Comparison of ENCODE assay signal across 11 cellular contexts in the genomic region with DNA sequence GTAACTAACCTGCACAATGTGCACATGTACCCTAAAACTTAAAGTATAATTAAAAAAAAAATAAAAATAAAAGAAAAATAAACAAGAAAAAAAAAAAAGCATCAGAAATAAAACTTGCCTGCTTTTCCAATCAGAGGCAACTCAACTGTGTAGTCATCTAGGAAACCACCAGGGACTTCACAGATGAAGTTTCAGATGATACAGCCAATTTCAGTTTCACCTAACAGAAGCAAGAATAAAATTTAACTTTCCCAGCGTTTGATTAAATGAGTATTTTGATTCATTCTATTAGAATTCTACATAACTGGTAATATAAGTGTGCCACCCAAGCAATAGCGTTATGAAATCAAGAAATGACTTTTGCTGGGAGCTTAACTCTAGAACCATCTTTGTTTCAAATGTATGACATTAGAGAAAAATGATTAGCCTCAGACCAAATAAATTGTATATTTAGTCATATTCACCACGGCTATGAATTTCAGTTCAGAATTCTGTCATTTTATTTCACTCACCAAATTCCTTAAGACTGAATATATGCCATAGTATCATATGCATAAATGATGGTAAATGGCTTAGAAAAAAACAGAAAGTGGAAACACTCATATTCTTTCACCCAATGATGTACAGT.
DNase-seq lines count a peak whose midpoint lies in the region; ATAC-seq and TF ChIP-seq lines count a peak whose summit lies in the region.
"Had no signal": no experiment of that assay in that cellular context is flagged by ENCODE, and none has a peak within 500 bp of the region (broad histone marks: within the 10 kb centered on the region; RNA-seq: fewer than 3 reads in every experiment).

No MANE protein-coding gene starts in this region.

- no peaks in the 10 kb centered on the region for H3K27me3 Mint-ChIP-seq in natural killer cell treated with Interleukin-12 subunit alpha and Interleukin-12 subunit beta and Interleukin-15 and Interleukin-18, amount 100 ng/mL, for 72 hours
- H3K27me3 Mint-ChIP-seq in natural killer cell (ENCODE audit: low read depth in 2 of 2): no peaks in the 10 kb centered on the region
- H3K27me3 Mint-ChIP-seq in CD8-positive, alpha-beta T cell (ENCODE audit: low read depth): no peaks in the 10 kb centered on the region
- H3K27me3 Mint-ChIP-seq: central memory CD8-positive, alpha-beta T cell had no signal

- no peak overlapping the region for H3K4me3 Mint-ChIP-seq in natural killer cell treated with Interleukin-12 subunit alpha and Interleukin-12 subunit beta and Interleukin-15 and Interleukin-18, amount 100 ng/mL, for 72 hours
- H3K4me3 Mint-ChIP-seq in natural killer cell: no peak overlapping the region
- no peak overlapping the region for H3K4me3 Mint-ChIP-seq in CD8-positive, alpha-beta T cell
- H3K4me3 Mint-ChIP-seq: central memory CD8-positive, alpha-beta T cell had no signal

- H3K9me3 ChIP-seq in CD8-positive, alpha-beta T cell (ENCODE audit: low read length): no peaks in the 10 kb centered on the region

- H3K9me3 Mint-ChIP-seq in natural killer cell treated with Interleukin-12 subunit alpha and Interleukin-12 subunit beta and Interleukin-15 and Interleukin-18, amount 100 ng/mL, for 72 hours: no peaks in the 10 kb centered on the region
- no peaks in the 10 kb centered on the region for H3K9me3 Mint-ChIP-seq in natural killer cell
- H3K9me3 Mint-ChIP-seq in CD8-positive, alpha-beta T cell: no peaks in the 10 kb centered on the region
- H3K9me3 Mint-ChIP-seq: central memory CD8-positive, alpha-beta T cell had no signal

- peaks cover 13% of the 10 kb centered on the region in 2 donors for H3K4me1 Mint-ChIP-seq in natural killer cell treated with Interleukin-12 subunit alpha and Interleukin-12 subunit beta and Interleukin-15 and Interleukin-18, amount 100 ng/mL, for 72 hours (ENCODE audit: low read depth in 2 of 2)
- no peaks in the 10 kb centered on the region for H3K4me1 Mint-ChIP-seq in natural killer cell
- no peaks in the 10 kb centered on the region for H3K4me1 Mint-ChIP-seq in CD8-positive, alpha-beta T cell (ENCODE audit: low read depth)
- H3K4me1 Mint-ChIP-seq: central memory CD8-positive, alpha-beta T cell had no signal

- POLR2A ChIA-PET in CD8-positive, alpha-beta T cell (lab: Charles Lee): no interaction called here

- H3K27ac ChIP-seq in CD8-positive, alpha-beta T cell (ENCODE audit: low read depth, low read length): no peak overlapping the region

- ATAC-seq in natural killer cell treated with Interleukin-12 subunit alpha and Interleukin-12 subunit beta and Interleukin-15 and Interleukin-18, amount 100 ng/mL, for 72 hours: peak; percentile 62 to 72
- ATAC-seq in natural killer cell (no peak), GM21447 (IDR thresholded peaks at IDR 0.05; ENCODE audit: unreplicated experiment) (peak; percentile 60), HG03039 (IDR thresholded peaks at IDR 0.05; ENCODE audit: unreplicated experiment) (peak; percentile 78), HG03135 (IDR thresholded peaks at IDR 0.05; ENCODE audit: unreplicated experiment) (no peak)
- peak; percentile 68 for ATAC-seq in stimulated activated naive CD8-positive, alpha-beta T cell treated with anti-CD3 and anti-CD28 coated beads, Interleukin-15, Interleukin-2, amounts not matched to agents 100 U/mL and 50 U/mL, for 24 hours
- ATAC-seq in CD8-positive, alpha-beta T cell: no peak

- H3K27ac Mint-ChIP-seq in natural killer cell treated with Interleukin-12 subunit alpha and Interleukin-12 subunit beta and Interleukin-15 and Interleukin-18, amount 100 ng/mL, for 72 hours: no peak overlapping the region
- H3K27ac Mint-ChIP-seq in natural killer cell: no peak overlapping the region
- H3K27ac Mint-ChIP-seq in CD8-positive, alpha-beta T cell: no peak overlapping the region

- H3K36me3 ChIP-seq in CD8-positive, alpha-beta T cell (ENCODE audit: insufficient read depth, low read length): no peaks in the 10 kb centered on the region

- no peak overlapping the region for H3K4me3 ChIP-seq in CD8-positive, alpha-beta T cell (ENCODE audit: low read depth, low read length)

- no peaks in the 10 kb centered on the region for H3K36me3 Mint-ChIP-seq in natural killer cell treated with Interleukin-12 subunit alpha and Interleukin-12 subunit beta and Interleukin-15 and Interleukin-18, amount 100 ng/mL, for 72 hours
- H3K36me3 Mint-ChIP-seq in natural killer cell: no peaks in the 10 kb centered on the region
- no peaks in the 10 kb centered on the region for H3K36me3 Mint-ChIP-seq in CD8-positive, alpha-beta T cell

- no peaks in the 10 kb centered on the region for H3K27me3 ChIP-seq in CD8-positive, alpha-beta T cell (ENCODE audit: insufficient read depth, low read length)

- intact Hi-C loops in natural killer cell (cut with micrococcal nuclease): no loop called here
- intact Hi-C loops in CD8-positive, alpha-beta T cell (cut with DNase I, micrococcal nuclease): loop anchor here in 1 of 2 experiments (5.0 kb wide), 1 partner anchor 258 kb away; no protein-coding TSS in a partner anchor

- CTCF ChIA-PET in CD8-positive, alpha-beta T cell (lab: Charles Lee): no interaction called here

- TF ChIP-seq CTCF in natural killer cell (IDR thresholded peaks at IDR 0.05): no peak
- no peak for TF ChIP-seq CTCF in CD8-positive, alpha-beta T cell (IDR thresholded peaks at IDR 0.05)

- DNase-seq in natural killer cell treated with Interleukin-12 subunit alpha and Interleukin-12 subunit beta and Interleukin-15 and Interleukin-18, amount 100 ng/mL, for 72 hours (ENCODE audit: low spot score): no peak
- no peak for DNase-seq in natural killer cell
- DNase-seq in stimulated activated naive CD8-positive, alpha-beta T cell treated with anti-CD3 and anti-CD28 coated beads, Interleukin-15, Interleukin-2, amounts not matched to agents 100 U/mL and 50 U/mL, for 24 hours: no peak
- DNase-seq in CD8-positive, alpha-beta T cell: no peak
- DNase-seq in NCI-H2227 treated with DMSO at 0.1 percent for 48 hours (lab: John Stamatoyannopoulos, UW): no peak
- DNase-seq: activated CD4-positive, alpha-beta T cell treated with anti-CD3 and anti-CD28 coated beads for 1 hour; stimulated activated CD4-positive, alpha-beta T cell treated with anti-CD3 and anti-CD28 coated beads, Interleukin-12 subunit alpha, Interleukin-12 subunit beta, amount 100 ng/mL, for 4 hours had no signal

- H3K4me1 ChIP-seq in CD8-positive, alpha-beta T cell (ENCODE audit: insufficient read depth, low read length): no peaks in the 10 kb centered on the region

Comparison
In these comparisons a context has a peak if more than half of its experiments do, and no peak if none do; other contexts are left out.
1. ATAC-seq: peak in natural killer cell treated with Interleukin-12 subunit alpha and Interleukin-12 subunit beta and Interleukin-15 and Interleukin-18, amount 100 ng/mL, for 72 hours (2 of 2), GM21447 (single experiment), HG03039 (single experiment) and stimulated activated naive CD8-positive, alpha-beta T cell treated with anti-CD3 and anti-CD28 coated beads, Interleukin-15, Interleukin-2, amounts not matched to agents 100 U/mL and 50 U/mL, for 24 hours (single experiment); none in natural killer cell (0 of 3), CD8-positive, alpha-beta T cell (single experiment) and HG03135 (single experiment).